Comparison of ENCODE assay signal across 17 cellular contexts in the genomic region with DNA sequence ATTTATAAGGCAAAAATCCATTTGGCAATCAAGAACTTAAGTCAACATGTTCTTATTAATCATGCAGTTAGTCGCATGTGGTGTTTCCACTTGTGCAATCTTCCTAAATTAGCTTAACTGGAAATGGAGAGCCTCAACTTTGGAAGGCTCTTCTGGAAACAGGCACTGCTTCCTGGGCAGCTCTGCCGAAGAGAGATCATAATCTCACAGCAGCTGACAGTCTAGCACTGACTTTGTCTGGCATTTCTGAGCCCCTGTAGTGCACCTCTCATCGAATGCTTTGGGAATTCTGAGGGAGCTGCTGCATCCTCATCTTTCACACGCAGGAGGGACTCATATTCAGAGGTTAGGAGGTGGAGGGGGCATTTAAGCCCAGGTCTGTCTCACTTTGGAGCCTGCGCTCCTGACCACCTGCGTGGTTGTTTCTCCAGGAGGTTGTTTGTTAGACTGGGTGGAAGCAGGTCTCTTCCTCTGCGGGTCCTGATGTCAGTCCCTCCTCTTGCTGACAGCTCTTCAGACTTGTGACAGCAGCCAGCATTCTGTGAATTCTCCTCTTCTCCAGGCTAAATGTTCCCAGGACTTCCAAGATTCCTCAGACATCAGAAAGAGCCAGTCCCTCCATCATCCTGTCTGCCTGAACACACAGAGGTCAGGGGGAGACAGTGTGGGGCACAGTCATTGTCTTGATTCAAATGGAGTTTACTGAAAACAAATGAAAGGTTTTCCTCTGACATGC.
DNase-seq lines count a peak whose midpoint lies in the region; ATAC-seq and TF ChIP-seq lines count a peak whose summit lies in the region.
"Had no signal": no experiment of that assay in that cellular context is flagged by ENCODE, and none has a peak within 500 bp of the region (broad histone marks: within the 10 kb centered on the region; RNA-seq: fewer than 3 reads in every experiment).

No MANE protein-coding gene starts in this region.

- no peaks in the 10 kb centered on the region for H3K27me3 ChIP-seq in cardiac muscle cell
- no peaks in the 10 kb centered on the region for H3K27me3 ChIP-seq in adipocyte (replicated peaks; ENCODE audit: control insufficient read depth, insufficient read depth, low read length)
- no peaks in the 10 kb centered on the region for H3K27me3 ChIP-seq in upper lobe of right lung

- H3K4me1 ChIP-seq in cardiac muscle cell (ENCODE audit: low read depth) (no peaks in the 10 kb centered on the region), adipocyte (ENCODE audit: control insufficient read depth, insufficient read depth, low read length) (peaks cover 19% of the 10 kb centered on the region), upper lobe of right lung (no peaks in the 10 kb centered on the region)
- H3K4me1 ChIP-seq: A549 had no signal

- peak overlapping the region; percentile 62 for H3K9ac ChIP-seq in adipocyte (ENCODE audit: low read length)

- no peaks in the 10 kb centered on the region for H3K36me3 ChIP-seq in cardiac muscle cell
- no peaks in the 10 kb centered on the region for H3K36me3 ChIP-seq in adipocyte (ENCODE audit: control insufficient read depth, insufficient read depth, low read length, severe bottlenecking)
- H3K36me3 ChIP-seq in upper lobe of right lung: no peaks in the 10 kb centered on the region

- peaks cover 10% of the 10 kb centered on the region for H3K9me3 Mint-ChIP-seq in type B pancreatic cell

- TF ChIP-seq CTCF in cardiac muscle cell (IDR thresholded peaks at IDR 0.05; ENCODE audit: low read depth, low read length): no peak
- no peak for TF ChIP-seq CTCF in upper lobe of right lung (IDR thresholded peaks at IDR 0.05)
- no peak for TF ChIP-seq CTCF in type B pancreatic cell (conservative IDR thresholded peaks at IDR 0.05)

- DNase-seq in cardiac muscle cell (ENCODE audit: low read depth in 1 of 2, low spot score in 1 of 2) (peak; percentile 25 to 47), Right ventricle myocardium inferior (ENCODE audit: missing footprints) (no peak), adipocyte (ENCODE audit: low read depth) (peak; percentile 9), islet precursor cell (peak; percentile 78), upper lobe of right lung (no peak), type B pancreatic cell (ENCODE audit: extremely low spot score, unreplicated experiment) (no peak), NCI-H1105 treated with DMSO at 0.1 percent for 48 hours (lab: John Stamatoyannopoulos, UW) (no peak), NAMALWA (ENCODE audit: low spot score) (no peak)
- DNase-seq: activated effector memory CD4-positive, alpha-beta T cell treated with anti-CD3 and anti-CD28 coated beads, Interleukin-2, amount 50 U/mL, for 16 hours; COR-L47; left colon; natural killer cell; NCI-H2107; stimulated activated CD4-positive, alpha-beta T cell treated with anti-CD3 and anti-CD28 coated beads, Interleukin-4, amount 100 ng/mL, for 4 hours; stimulated activated naive CD4-positive, alpha-beta T cell had no signal

- H3K27ac ChIP-seq in cardiac muscle cell: peak overlapping the region; percentile 32
- H3K27ac ChIP-seq in upper lobe of right lung: no peak overlapping the region
- H3K27ac ChIP-seq: A549 had no signal

- no peak for ATAC-seq in Right ventricle myocardium inferior
- peak; percentile 39 for ATAC-seq in upper lobe of right lung
- ATAC-seq: A549, left colon, natural killer cell, SK-N-SH treated with all-trans-retinoic acid at 6 μM for 48 hours had no signal

- H3K27ac Mint-ChIP-seq in type B pancreatic cell: no peak overlapping the region
- H3K27ac Mint-ChIP-seq: natural killer cell had no signal

- H3K36me3 Mint-ChIP-seq in type B pancreatic cell: no peaks in the 10 kb centered on the region
- H3K36me3 Mint-ChIP-seq: natural killer cell had no signal

- intact Hi-C loops in Right ventricle myocardium inferior (cut with DNase I) (no loop called here), upper lobe of right lung (cut with DNase I) (no loop called here)

- H3K4me1 Mint-ChIP-seq in type B pancreatic cell (ENCODE audit: unreplicated experiment): peaks cover 6% of the 10 kb centered on the region

- no peaks in the 10 kb centered on the region for H3K9me3 ChIP-seq in cardiac muscle cell (ENCODE audit: low read depth)
- peaks cover 3% of the 10 kb centered on the region for H3K9me3 ChIP-seq in adipocyte (ENCODE audit: control insufficient read depth, low read length)
- no peaks in the 10 kb centered on the region for H3K9me3 ChIP-seq in upper lobe of right lung
- H3K9me3 ChIP-seq: A549 had no signal

- no peak overlapping the region for H3K4me3 Mint-ChIP-seq in type B pancreatic cell
- H3K4me3 Mint-ChIP-seq: natural killer cell had no signal

- peaks cover 8% of the 10 kb centered on the region for H3K27me3 Mint-ChIP-seq in type B pancreatic cell

- H3K4me3 ChIP-seq in cardiac muscle cell (no peak overlapping the region), adipocyte (ENCODE audit: low read length) (peak overlapping the region; percentile 56), upper lobe of right lung (no peak overlapping the region)
- H3K4me3 ChIP-seq: A549 had no signal

Comparison
In these comparisons a context has a peak if more than half of its experiments do, and no peak if none do; other contexts are left out.
1. DNase-seq: peak in cardiac muscle cell (2 of 2), adipocyte (single experiment) and islet precursor cell (single experiment); none in Right ventricle myocardium inferior (single experiment), upper lobe of right lung (single experiment), type B pancreatic cell (single experiment), NCI-H1105 treated with DMSO at 0.1 percent for 48 hours (single experiment) and NAMALWA (single experiment).